Comparison of ENCODE assay signal across 1 cellular context in the genomic region with DNA sequence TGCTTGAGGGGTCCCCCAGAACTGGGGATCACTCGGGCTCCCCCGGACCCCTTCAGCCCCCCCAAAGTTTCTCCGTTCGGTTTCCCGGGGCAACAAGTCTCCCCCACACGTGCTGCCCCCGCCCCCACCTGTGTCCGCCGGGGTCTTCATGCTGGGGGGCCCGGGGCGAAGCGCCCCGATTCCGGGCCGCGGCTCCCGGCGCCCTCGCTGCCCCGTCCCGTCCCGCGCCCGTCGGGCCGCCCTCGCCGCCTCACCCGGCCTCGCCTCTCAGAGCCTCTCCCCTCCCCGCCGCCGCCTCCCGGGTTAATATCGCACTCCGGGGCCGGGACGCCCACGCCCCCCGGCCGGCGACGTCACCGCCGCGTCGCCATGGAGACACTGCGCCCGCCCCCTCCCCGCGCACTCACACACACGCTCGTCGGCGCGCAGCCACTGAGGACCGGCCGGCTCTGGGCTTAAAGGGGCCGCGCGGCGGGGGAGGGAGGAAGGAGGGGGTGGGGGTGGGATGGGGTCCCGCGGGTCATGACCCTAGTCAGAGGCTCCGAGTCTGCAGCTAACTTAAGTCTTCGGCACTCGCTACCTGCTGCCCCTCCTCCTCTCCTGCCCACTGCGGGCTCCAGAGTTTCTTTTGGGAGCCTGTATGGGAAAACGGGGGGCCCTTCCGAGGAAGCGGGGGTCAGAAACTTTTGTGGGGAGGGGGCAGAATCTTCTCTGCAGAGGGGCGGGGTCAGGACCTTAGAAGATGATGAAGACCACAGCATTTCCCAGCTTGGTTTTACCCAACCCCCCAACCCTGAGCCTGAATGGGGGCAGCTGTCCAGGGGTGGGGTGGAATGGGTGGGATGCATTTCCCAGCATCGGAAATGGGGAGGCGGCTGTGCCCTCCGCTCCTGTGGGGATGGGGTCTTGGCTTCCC.
TF ChIP-seq lines count a peak whose summit lies in the region.

A gene (minus strand): TSS at position 279 of the 916 bp plus-strand sequence. CDS start 129 bp downstream, at position 150.

TF ChIP-seq in K562, 482 proteins besides CTCF, POLR2A, EP300 and RAD21 (continued from another document and continues in another):
- TF ChIP-seq, protein P1, sequence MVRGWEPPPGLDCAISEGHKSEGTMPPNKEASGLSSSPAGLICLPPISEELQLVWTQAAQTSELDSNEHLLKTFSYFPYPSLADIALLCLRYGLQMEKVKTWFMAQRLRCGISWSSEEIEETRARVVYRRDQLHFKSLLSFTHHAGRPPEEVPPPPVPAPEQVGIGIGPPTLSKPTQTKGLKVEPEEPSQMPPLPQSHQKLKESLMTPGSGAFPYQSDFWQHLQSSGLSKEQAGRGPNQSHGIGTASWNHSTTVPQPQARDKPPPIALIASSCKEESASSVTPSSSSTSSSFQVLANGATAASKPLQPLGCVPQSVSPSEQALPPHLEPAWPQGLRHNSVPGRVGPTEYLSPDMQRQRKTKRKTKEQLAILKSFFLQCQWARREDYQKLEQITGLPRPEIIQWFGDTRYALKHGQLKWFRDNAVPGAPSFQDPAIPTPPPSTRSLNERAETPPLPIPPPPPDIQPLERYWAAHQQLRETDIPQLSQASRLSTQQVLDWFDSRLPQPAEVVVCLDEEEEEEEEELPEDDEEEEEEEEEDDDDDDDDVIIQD (CRISPR knock-in tag; IDR thresholded peaks at IDR 0.05): no peak
- TF ChIP-seq SNIP1 (IDR thresholded peaks at IDR 0.05; ENCODE audit: low read depth): no peak
- no peak for TF ChIP-seq TAL1 (IDR thresholded peaks at IDR 0.05)
- TF ChIP-seq HLTF (IDR thresholded peaks at IDR 0.05): no peak
- no peak for TF ChIP-seq SAFB (IDR thresholded peaks at IDR 0.05; ENCODE audit: borderline replicate concordance, low read depth, low read length)
- no peak for TF ChIP-seq ZNF140 (CRISPR knock-in tag; IDR thresholded peaks at IDR 0.05)
- TF ChIP-seq ZNF696 (CRISPR knock-in tag; conservative IDR thresholded peaks at IDR 0.05): no peak
- TF ChIP-seq MAFG (tag; conservative IDR thresholded peaks at IDR 0.05): no peak
- TF ChIP-seq TARDBP (IDR thresholded peaks at IDR 0.05): peak; percentile 62; the same call in 1 of the 2 replicates
- TF ChIP-seq, protein P2, sequence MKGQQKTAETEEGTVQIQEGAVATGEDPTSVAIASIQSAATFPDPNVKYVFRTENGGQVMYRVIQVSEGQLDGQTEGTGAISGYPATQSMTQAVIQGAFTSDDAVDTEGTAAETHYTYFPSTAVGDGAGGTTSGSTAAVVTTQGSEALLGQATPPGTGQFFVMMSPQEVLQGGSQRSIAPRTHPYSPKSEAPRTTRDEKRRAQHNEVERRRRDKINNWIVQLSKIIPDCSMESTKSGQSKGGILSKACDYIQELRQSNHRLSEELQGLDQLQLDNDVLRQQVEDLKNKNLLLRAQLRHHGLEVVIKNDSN (CRISPR knock-in tag; IDR thresholded peaks at IDR 0.05): no peak; the same call in 1 of the 2 replicates
- TF ChIP-seq MECOM (CRISPR knock-in tag; IDR thresholded peaks at IDR 0.05): no peak
- TF ChIP-seq ZNF165 (CRISPR knock-in tag; IDR thresholded peaks at IDR 0.05; ENCODE audit: borderline replicate concordance): no peak
- TF ChIP-seq, protein P3, sequence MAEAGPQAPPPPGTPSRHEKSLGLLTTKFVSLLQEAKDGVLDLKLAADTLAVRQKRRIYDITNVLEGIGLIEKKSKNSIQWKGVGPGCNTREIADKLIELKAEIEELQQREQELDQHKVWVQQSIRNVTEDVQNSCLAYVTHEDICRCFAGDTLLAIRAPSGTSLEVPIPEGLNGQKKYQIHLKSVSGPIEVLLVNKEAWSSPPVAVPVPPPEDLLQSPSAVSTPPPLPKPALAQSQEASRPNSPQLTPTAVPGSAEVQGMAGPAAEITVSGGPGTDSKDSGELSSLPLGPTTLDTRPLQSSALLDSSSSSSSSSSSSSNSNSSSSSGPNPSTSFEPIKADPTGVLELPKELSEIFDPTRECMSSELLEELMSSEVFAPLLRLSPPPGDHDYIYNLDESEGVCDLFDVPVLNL (CRISPR knock-in tag; IDR thresholded peaks at IDR 0.05; ENCODE audit: low read depth): no peak
- no peak for TF ChIP-seq NR4A1 (CRISPR knock-in tag; IDR thresholded peaks at IDR 0.05)
- no peak for TF ChIP-seq NR4A1 (tag; IDR thresholded peaks at IDR 0.05)
- no peak for TF ChIP-seq ESRRB (CRISPR knock-in tag; IDR thresholded peaks at IDR 0.05; ENCODE audit: borderline replicate concordance)
- TF ChIP-seq SAFB2 (IDR thresholded peaks at IDR 0.05; ENCODE audit: borderline replicate concordance, low read depth, low read length, severe bottlenecking): no peak
- TF ChIP-seq MCM7 (IDR thresholded peaks at IDR 0.05): no peak
- no peak for TF ChIP-seq ETV1 (tag; conservative IDR thresholded peaks at IDR 0.05; ENCODE audit: low read depth)
- TF ChIP-seq ZNF224 (CRISPR knock-in tag; IDR thresholded peaks at IDR 0.05): no peak
- no peak for TF ChIP-seq ZNF324 (CRISPR knock-in tag; IDR thresholded peaks at IDR 0.05)
- TF ChIP-seq CHCHD3 (CRISPR knock-in tag; IDR thresholded peaks at IDR 0.05): no peak
- no peak for TF ChIP-seq KLF10 (CRISPR knock-in tag; IDR thresholded peaks at IDR 0.05)
- no peak for TF ChIP-seq SETDB1 (IDR thresholded peaks at IDR 0.05; ENCODE audit: low read length)
- TF ChIP-seq ZNF124 (CRISPR knock-in tag; IDR thresholded peaks at IDR 0.05): no peak
- TF ChIP-seq, protein P4, sequence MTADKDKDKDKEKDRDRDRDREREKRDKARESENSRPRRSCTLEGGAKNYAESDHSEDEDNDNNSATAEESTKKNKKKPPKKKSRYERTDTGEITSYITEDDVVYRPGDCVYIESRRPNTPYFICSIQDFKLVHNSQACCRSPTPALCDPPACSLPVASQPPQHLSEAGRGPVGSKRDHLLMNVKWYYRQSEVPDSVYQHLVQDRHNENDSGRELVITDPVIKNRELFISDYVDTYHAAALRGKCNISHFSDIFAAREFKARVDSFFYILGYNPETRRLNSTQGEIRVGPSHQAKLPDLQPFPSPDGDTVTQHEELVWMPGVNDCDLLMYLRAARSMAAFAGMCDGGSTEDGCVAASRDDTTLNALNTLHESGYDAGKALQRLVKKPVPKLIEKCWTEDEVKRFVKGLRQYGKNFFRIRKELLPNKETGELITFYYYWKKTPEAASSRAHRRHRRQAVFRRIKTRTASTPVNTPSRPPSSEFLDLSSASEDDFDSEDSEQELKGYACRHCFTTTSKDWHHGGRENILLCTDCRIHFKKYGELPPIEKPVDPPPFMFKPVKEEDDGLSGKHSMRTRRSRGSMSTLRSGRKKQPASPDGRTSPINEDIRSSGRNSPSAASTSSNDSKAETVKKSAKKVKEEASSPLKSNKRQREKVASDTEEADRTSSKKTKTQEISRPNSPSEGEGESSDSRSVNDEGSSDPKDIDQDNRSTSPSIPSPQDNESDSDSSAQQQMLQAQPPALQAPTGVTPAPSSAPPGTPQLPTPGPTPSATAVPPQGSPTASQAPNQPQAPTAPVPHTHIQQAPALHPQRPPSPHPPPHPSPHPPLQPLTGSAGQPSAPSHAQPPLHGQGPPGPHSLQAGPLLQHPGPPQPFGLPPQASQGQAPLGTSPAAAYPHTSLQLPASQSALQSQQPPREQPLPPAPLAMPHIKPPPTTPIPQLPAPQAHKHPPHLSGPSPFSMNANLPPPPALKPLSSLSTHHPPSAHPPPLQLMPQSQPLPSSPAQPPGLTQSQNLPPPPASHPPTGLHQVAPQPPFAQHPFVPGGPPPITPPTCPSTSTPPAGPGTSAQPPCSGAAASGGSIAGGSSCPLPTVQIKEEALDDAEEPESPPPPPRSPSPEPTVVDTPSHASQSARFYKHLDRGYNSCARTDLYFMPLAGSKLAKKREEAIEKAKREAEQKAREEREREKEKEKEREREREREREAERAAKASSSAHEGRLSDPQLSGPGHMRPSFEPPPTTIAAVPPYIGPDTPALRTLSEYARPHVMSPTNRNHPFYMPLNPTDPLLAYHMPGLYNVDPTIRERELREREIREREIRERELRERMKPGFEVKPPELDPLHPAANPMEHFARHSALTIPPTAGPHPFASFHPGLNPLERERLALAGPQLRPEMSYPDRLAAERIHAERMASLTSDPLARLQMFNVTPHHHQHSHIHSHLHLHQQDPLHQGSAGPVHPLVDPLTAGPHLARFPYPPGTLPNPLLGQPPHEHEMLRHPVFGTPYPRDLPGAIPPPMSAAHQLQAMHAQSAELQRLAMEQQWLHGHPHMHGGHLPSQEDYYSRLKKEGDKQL (CRISPR knock-in tag; IDR thresholded peaks at IDR 0.05; ENCODE audit: borderline replicate concordance): no peak
- TF ChIP-seq, protein P5, sequence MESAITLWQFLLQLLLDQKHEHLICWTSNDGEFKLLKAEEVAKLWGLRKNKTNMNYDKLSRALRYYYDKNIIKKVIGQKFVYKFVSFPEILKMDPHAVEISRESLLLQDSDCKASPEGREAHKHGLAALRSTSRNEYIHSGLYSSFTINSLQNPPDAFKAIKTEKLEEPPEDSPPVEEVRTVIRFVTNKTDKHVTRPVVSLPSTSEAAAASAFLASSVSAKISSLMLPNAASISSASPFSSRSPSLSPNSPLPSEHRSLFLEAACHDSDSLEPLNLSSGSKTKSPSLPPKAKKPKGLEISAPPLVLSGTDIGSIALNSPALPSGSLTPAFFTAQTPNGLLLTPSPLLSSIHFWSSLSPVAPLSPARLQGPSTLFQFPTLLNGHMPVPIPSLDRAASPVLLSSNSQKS (CRISPR knock-in tag; IDR thresholded peaks at IDR 0.05): no peak
- TF ChIP-seq, protein P6, sequence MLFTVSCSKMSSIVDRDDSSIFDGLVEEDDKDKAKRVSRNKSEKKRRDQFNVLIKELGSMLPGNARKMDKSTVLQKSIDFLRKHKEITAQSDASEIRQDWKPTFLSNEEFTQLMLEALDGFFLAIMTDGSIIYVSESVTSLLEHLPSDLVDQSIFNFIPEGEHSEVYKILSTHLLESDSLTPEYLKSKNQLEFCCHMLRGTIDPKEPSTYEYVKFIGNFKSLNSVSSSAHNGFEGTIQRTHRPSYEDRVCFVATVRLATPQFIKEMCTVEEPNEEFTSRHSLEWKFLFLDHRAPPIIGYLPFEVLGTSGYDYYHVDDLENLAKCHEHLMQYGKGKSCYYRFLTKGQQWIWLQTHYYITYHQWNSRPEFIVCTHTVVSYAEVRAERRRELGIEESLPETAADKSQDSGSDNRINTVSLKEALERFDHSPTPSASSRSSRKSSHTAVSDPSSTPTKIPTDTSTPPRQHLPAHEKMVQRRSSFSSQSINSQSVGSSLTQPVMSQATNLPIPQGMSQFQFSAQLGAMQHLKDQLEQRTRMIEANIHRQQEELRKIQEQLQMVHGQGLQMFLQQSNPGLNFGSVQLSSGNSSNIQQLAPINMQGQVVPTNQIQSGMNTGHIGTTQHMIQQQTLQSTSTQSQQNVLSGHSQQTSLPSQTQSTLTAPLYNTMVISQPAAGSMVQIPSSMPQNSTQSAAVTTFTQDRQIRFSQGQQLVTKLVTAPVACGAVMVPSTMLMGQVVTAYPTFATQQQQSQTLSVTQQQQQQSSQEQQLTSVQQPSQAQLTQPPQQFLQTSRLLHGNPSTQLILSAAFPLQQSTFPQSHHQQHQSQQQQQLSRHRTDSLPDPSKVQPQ (CRISPR knock-in tag; IDR thresholded peaks at IDR 0.05; ENCODE audit: borderline replicate concordance): no peak
- TF ChIP-seq ASH1L (IDR thresholded peaks at IDR 0.05; ENCODE audit: borderline replicate concordance, low read depth, partially characterized antibody): no peak
- TF ChIP-seq, protein P7, sequence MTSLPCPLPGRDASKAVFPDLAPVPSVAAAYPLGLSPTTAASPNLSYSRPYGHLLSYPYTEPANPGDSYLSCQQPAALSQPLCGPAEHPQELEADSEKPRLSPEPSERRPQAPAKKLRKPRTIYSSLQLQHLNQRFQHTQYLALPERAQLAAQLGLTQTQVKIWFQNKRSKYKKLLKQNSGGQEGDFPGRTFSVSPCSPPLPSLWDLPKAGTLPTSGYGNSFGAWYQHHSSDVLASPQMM (CRISPR knock-in tag; IDR thresholded peaks at IDR 0.05): no peak
- no peak for TF ChIP-seq PRMT5 (CRISPR knock-in tag; IDR thresholded peaks at IDR 0.05)
- no peak for TF ChIP-seq NFIC (IDR thresholded peaks at IDR 0.05)
- TF ChIP-seq ZKSCAN1 (IDR thresholded peaks at IDR 0.05; ENCODE audit: low read depth, low read length): no peak
- no peak for TF ChIP-seq GABPB2 (CRISPR knock-in tag; conservative IDR thresholded peaks at IDR 0.05)
- no peak for TF ChIP-seq ELF4 (CRISPR knock-in tag; IDR thresholded peaks at IDR 0.05)
- TF ChIP-seq NFXL1 (CRISPR knock-in tag; IDR thresholded peaks at IDR 0.05): no peak
- TF ChIP-seq TGIF2 (CRISPR knock-in tag; IDR thresholded peaks at IDR 0.05): no peak; the same call in 1 of the 2 replicates
- no peak for TF ChIP-seq FOSL1 (tag; conservative IDR thresholded peaks at IDR 0.05)
- TF ChIP-seq NR2C1 (IDR thresholded peaks at IDR 0.05): no peak
- no peak for TF ChIP-seq NR2C1 (tag; IDR thresholded peaks at IDR 0.05)
- TF ChIP-seq BDP1 (IDR thresholded peaks at IDR 0.05; ENCODE audit: insufficient read depth, insufficient read length): no peak
- no peak for TF ChIP-seq ZFP1 (CRISPR knock-in tag; IDR thresholded peaks at IDR 0.05)
- TF ChIP-seq ATF1 (CRISPR knock-in tag; IDR thresholded peaks at IDR 0.05): peak; percentile 55; the same call in 1 of the 2 replicates
- peak; percentile 78 for TF ChIP-seq ATF1 (tag; IDR thresholded peaks at IDR 0.05)
- TF ChIP-seq PPARD (CRISPR knock-in tag; IDR thresholded peaks at IDR 0.05): no peak
- TF ChIP-seq COPS2 (conservative IDR thresholded peaks at IDR 0.05): no peak
- no peak for TF ChIP-seq ZNF354B (CRISPR knock-in tag; IDR thresholded peaks at IDR 0.05)
- TF ChIP-seq ZNF133 (CRISPR knock-in tag; IDR thresholded peaks at IDR 0.05): no peak
- no peak for TF ChIP-seq HIVEP1 (CRISPR knock-in tag; IDR thresholded peaks at IDR 0.05)
- no peak for TF ChIP-seq CBFA2T3 (IDR thresholded peaks at IDR 0.05)
- TF ChIP-seq PCBP2 (IDR thresholded peaks at IDR 0.05; ENCODE audit: low read depth, low read length, poor library complexity, severe bottlenecking): no peak
- TF ChIP-seq BCOR (IDR thresholded peaks at IDR 0.05): no peak
- TF ChIP-seq, protein P8, sequence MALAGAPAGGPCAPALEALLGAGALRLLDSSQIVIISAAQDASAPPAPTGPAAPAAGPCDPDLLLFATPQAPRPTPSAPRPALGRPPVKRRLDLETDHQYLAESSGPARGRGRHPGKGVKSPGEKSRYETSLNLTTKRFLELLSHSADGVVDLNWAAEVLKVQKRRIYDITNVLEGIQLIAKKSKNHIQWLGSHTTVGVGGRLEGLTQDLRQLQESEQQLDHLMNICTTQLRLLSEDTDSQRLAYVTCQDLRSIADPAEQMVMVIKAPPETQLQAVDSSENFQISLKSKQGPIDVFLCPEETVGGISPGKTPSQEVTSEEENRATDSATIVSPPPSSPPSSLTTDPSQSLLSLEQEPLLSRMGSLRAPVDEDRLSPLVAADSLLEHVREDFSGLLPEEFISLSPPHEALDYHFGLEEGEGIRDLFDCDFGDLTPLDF (CRISPR knock-in tag; IDR thresholded peaks at IDR 0.05): no peak
